Comparison of ENCODE assay signal across 8 cellular contexts in genomic region chr19:52028780-52029123, GRCh38. TPM values are rescaled to one million over a fixed set of nuclear protein-coding genes. Genes with fewer than 3 reads are reported as not detected.
DNase-seq lines count a peak whose midpoint lies in the region; TF ChIP-seq lines count a peak whose summit lies in the region.

No MANE protein-coding gene starts in this region.

- H3K4me3 ChIP-seq in HAP-1 (peak overlapping the region; percentile 89), OCI-LY1 (ENCODE audit: low read depth, low read length, poor library complexity, severe bottlenecking) (peak overlapping the region; percentile 99), neuronal stem cell (ENCODE audit: low read length in 2 of 2) (peak overlapping the region; percentile 84 to 99)

- H3K9me3 ChIP-seq in HAP-1 = peaks cover 5% of the 10 kb centered on the region
- H3K9me3 ChIP-seq in OCI-LY1 (ENCODE audit: low read length) = peaks cover 35% of the 10 kb centered on the region
- H3K9me3 ChIP-seq in neuronal stem cell (replicated peaks in 1 of 2; ENCODE audit: control insufficient read depth in 2 of 2, insufficient read depth in 1 of 2, low read depth in 1 of 2, low read length in 2 of 2) = peaks cover 13 to 80% of the 10 kb centered on the region in 2 donors

- no peak overlapping the region for H3K4ac ChIP-seq in neuronal stem cell (ENCODE audit: low read length)

- DNase-seq in DMS79 (lab: John Stamatoyannopoulos, UW) (peak; percentile 57), HAP-1 (ENCODE audit: low spot score in 2 of 2) (peak in 1 of 2 experiments; percentile 8), epithelial cell of prostate (ENCODE audit: low read depth, low spot score) (no peak), neuronal stem cell (ENCODE audit: low spot score) (no peak), islet precursor cell (no peak), T1000 (lab: John Stamatoyannopoulos, UW) (no peak), HT-29 (ENCODE audit: low spot score) (no peak)

- peaks cover 3% of the 10 kb centered on the region; the same call in 1 of the 2 replicates for H3K4me1 ChIP-seq in HAP-1
- H3K4me1 ChIP-seq in OCI-LY1 (ENCODE audit: insufficient read depth, low read length, severe bottlenecking) = peaks cover 17% of the 10 kb centered on the region
- no peaks in the 10 kb centered on the region for H3K4me1 ChIP-seq in neuronal stem cell (ENCODE audit: control insufficient read depth in 2 of 2, insufficient read depth in 1 of 2, low read depth in 1 of 2, low read length in 2 of 2)

- no peaks in the 10 kb centered on the region for H3K9me2 ChIP-seq in OCI-LY1 (ENCODE audit: low read depth, low read length)

- no peak overlapping the region for H4K8ac ChIP-seq in neuronal stem cell (ENCODE audit: low read depth, low read length)

- H3K79me2 ChIP-seq in OCI-LY1 (ENCODE audit: insufficient read depth, low read length) = peaks cover 13% of the 10 kb centered on the region; the same call in 1 of the 2 replicates

- H2AFZ ChIP-seq in OCI-LY1 (ENCODE audit: low read length) (peak overlapping the region; percentile 70), neuronal stem cell (ENCODE audit: low read length) (peak overlapping the region; percentile 95)

- H2BK5ac ChIP-seq in neuronal stem cell (ENCODE audit: low read length) = peak overlapping the region; percentile 76

- H3K9ac ChIP-seq in OCI-LY1 (ENCODE audit: low read length) = peak overlapping the region; percentile 98
- H3K9ac ChIP-seq in neuronal stem cell (ENCODE audit: low read depth, low read length, poor library complexity) = no peak overlapping the region

- no CpG with 5 or more reads among the region's 5 CpGs for WGBS in neuronal stem cell (ENCODE audit: extremely low coverage in 2 of 2, insufficient read length in 2 of 2, insufficient replicate concordance in 1 of 2), 2 donors

- peaks cover 2% of the 10 kb centered on the region for H3K79me1 ChIP-seq in neuronal stem cell (ENCODE audit: low read depth, low read length)

- in situ Hi-C loops in HAP-1 (cut with MboI; ENCODE audit: low sequenced_read_pairs) = no loop called here

- H3F3A ChIP-seq in OCI-LY1 (ENCODE audit: insufficient read depth, low read length) = no peaks in the 10 kb centered on the region

- H3K27me3 ChIP-seq in HAP-1 (ENCODE audit: low read depth) (no peaks in the 10 kb centered on the region), OCI-LY1 (ENCODE audit: insufficient read depth, low read length) (no peaks in the 10 kb centered on the region), neuronal stem cell (ENCODE audit: control insufficient read depth in 3 of 3, insufficient read depth in 3 of 3, low read depth in 1 of 3, low read length in 3 of 3) (no peaks in the 10 kb centered on the region)

- H3K27ac ChIP-seq in OCI-LY1 (ENCODE audit: low read depth, low read length, poor library complexity, severe bottlenecking) = peak overlapping the region; percentile 80
- H3K27ac ChIP-seq in epithelial cell of prostate = peak overlapping the region; percentile 79
- peak overlapping the region; percentile 88 for H3K27ac ChIP-seq in neuronal stem cell (replicated peaks; ENCODE audit: low read length)

- no peak overlapping the region for H2BK12ac ChIP-seq in neuronal stem cell (ENCODE audit: low read length)

- peak overlapping the region; percentile 77 for H3K4me2 ChIP-seq in OCI-LY1 (ENCODE audit: low read length)
- H3K4me2 ChIP-seq in neuronal stem cell (ENCODE audit: insufficient read depth, low read length, poor library complexity, severe bottlenecking) = peak overlapping the region; percentile 65

- no peak overlapping the region for H2BK120ac ChIP-seq in neuronal stem cell (ENCODE audit: low read depth, low read length)

- no peak overlapping the region for H3K14ac ChIP-seq in neuronal stem cell (ENCODE audit: low read length)

- H3K36me3 ChIP-seq in HAP-1 (replicated peaks) = peaks cover 31% of the 10 kb centered on the region
- H3K36me3 ChIP-seq in OCI-LY1 (ENCODE audit: insufficient read depth, low read length) = peaks cover 67% of the 10 kb centered on the region
- peaks cover 16 to 54% of the 10 kb centered on the region in 2 donors for H3K36me3 ChIP-seq in neuronal stem cell (replicated peaks in 1 of 2; ENCODE audit: control insufficient read depth in 2 of 2, insufficient read depth in 2 of 2, low read length in 2 of 2)

- H2AK5ac ChIP-seq in neuronal stem cell (ENCODE audit: low read depth, low read length) = no peak overlapping the region

- no peak for TF ChIP-seq CTCF in OCI-LY1 (IDR thresholded peaks at IDR 0.05; ENCODE audit: low read length)

- H4K20me1 ChIP-seq in OCI-LY1 (ENCODE audit: insufficient read depth, low read length) = no peaks in the 10 kb centered on the region

- no peak overlapping the region for H4K91ac ChIP-seq in neuronal stem cell (ENCODE audit: low read depth, low read length, poor library complexity)

- H2BK15ac ChIP-seq in neuronal stem cell (ENCODE audit: low read length) = no peak overlapping the region

- peak overlapping the region; percentile 88 for H3K18ac ChIP-seq in neuronal stem cell (ENCODE audit: low read length)

- H3K23ac ChIP-seq in neuronal stem cell (ENCODE audit: low read depth, low read length, poor library complexity) = no peak overlapping the region

RNA-seq across cellular contexts. Expression of gene ZNF614, which starts 0.6 kb away (rescaled TPM):
- polyA plus RNA-seq in neuronal stem cell (2013, experiment 1 of 2) = 7.4 TPM
- polyA plus RNA-seq in neuronal stem cell (2013, experiment 2 of 2) = 7.8 TPM
- total RNA-seq in HT-29 (2014; rRNA removed; shearing (Covaris generic)) = 6.0 and 7.4 TPM in 2 replicates

RNA-seq across cellular contexts. Expression of gene ZNF432, which starts 19.9 kb away (rescaled TPM):
- polyA plus RNA-seq in neuronal stem cell (2013, experiment 1 of 2) = 11.8 TPM
- 11.9 TPM for polyA plus RNA-seq in neuronal stem cell (2013, experiment 2 of 2)
- total RNA-seq in HT-29 (2014; rRNA removed; shearing (Covaris generic)) = 4.9 and 5.3 TPM in 2 replicates

RNA-seq across cellular contexts. Expression of gene ZNF615, which starts 20.7 kb away (rescaled TPM):
- polyA plus RNA-seq in neuronal stem cell (2013, experiment 1 of 2) = 6.8 TPM
- 6.2 TPM for polyA plus RNA-seq in neuronal stem cell (2013, experiment 2 of 2)
- 0.41 and 1.4 TPM in 2 replicates for total RNA-seq in HT-29 (2014; rRNA removed; shearing (Covaris generic))

RNA-seq across cellular contexts. Expression of gene ZNF350, which starts 42.1 kb away (rescaled TPM):
- 3.6 TPM for polyA plus RNA-seq in neuronal stem cell (2013, experiment 1 of 2)
- polyA plus RNA-seq in neuronal stem cell (2013, experiment 2 of 2) = 3.6 TPM
- 1.3 and 1.9 TPM in 2 replicates for total RNA-seq in HT-29 (2014; rRNA removed; shearing (Covaris generic))
